In the genomic region with DNA sequence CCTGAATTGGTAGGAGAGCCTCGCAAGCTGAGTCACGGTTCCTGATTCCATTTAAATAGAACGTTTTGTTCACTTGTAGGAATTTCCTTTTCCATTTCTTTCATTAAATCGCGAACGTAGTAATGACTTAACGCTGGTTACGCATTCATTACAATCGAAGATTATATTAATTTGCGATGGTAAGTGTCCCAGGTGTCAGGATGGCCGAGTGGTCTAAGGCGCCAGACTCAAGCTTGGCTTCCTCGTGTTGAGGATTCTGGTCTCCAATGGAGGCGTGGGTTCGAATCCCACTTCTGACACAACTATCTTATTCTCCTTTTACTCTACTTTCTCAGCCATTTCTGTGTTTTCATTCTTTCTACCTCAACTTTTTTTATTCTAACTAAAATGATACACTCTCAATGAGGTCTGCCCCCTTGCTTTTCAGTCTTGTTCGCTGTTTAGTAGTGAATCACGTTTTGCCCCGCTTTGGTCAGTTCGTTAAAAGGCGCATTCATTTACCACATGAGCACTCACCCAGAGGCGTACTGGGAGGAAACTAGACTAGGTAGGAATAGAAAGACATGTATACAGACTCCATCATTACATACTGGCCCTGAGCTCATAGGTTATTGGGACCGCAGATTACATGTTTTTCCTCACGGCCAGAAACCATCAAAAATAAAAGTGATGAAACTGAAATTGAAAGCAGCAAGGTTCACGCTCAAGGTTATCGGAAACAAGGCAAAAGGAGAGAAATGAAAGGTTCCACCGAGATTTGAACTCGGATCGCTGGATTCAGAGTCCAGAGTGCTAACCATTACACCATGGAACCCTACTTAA, we compare ENCODE assay signal across 1 cellular context.
TF ChIP-seq lines count a peak whose summit lies in the region.

No MANE protein-coding gene starts in this region.

TF ChIP-seq in K562, 482 proteins besides CTCF, POLR2A, EP300 and RAD21 (continued from another document and continues in another):
- TF ChIP-seq, protein P1, sequence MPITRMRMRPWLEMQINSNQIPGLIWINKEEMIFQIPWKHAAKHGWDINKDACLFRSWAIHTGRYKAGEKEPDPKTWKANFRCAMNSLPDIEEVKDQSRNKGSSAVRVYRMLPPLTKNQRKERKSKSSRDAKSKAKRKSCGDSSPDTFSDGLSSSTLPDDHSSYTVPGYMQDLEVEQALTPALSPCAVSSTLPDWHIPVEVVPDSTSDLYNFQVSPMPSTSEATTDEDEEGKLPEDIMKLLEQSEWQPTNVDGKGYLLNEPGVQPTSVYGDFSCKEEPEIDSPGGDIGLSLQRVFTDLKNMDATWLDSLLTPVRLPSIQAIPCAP (CRISPR knock-in tag; IDR thresholded peaks at IDR 0.05; ENCODE audit: borderline replicate concordance), result peak; percentile 89; the same call in 1 of the 2 replicates
- TF ChIP-seq CEBPG (CRISPR knock-in tag; IDR thresholded peaks at IDR 0.05) (no peak; the same call in 1 of the 2 replicates), CEBPG (tag; conservative IDR thresholded peaks at IDR 0.05 in 1 of 2, IDR thresholded peaks at IDR 0.05 in 1 of 2) (peak; percentile 46 to 87; a peak in 3 of 4 replicates), ELF4 (CRISPR knock-in tag; IDR thresholded peaks at IDR 0.05) (no peak), ARHGAP35 (IDR thresholded peaks at IDR 0.05; ENCODE audit: partially characterized antibody) (no peak), RBM22 (IDR thresholded peaks at IDR 0.05; ENCODE audit: low read depth, low read length, poor library complexity, severe bottlenecking) (no peak), SOX6 (IDR thresholded peaks at IDR 0.05) (peak; percentile 62), NFYB (IDR thresholded peaks at IDR 0.05; ENCODE audit: extremely low read depth, insufficient read length) (no peak), ZNF239 (CRISPR knock-in tag; IDR thresholded peaks at IDR 0.05) (no peak), NCOA6 (IDR thresholded peaks at IDR 0.05) (no peak), CBX8 (IDR thresholded peaks at IDR 0.05; ENCODE audit: borderline replicate concordance, extremely low read depth, low read depth, low read length, poor library complexity, severe bottlenecking) (no peak), SMAD4 (CRISPR knock-in tag; conservative IDR thresholded peaks at IDR 0.05) (no peak; the same call in none of the 2 replicates), TCF7 (IDR thresholded peaks at IDR 0.05; ENCODE audit: borderline replicate concordance) (0 out of 2 replicates have a peak, but pooled peaks have one; percentile 76), NFE2 (IDR thresholded peaks at IDR 0.05; ENCODE audit: low read depth) (peak; percentile 41; the same call in 1 of the 2 replicates), ZNF384 (IDR thresholded peaks at IDR 0.05; ENCODE audit: low read depth, low read length) (peak; percentile 62; the same call in 1 of the 2 replicates), SMAD3 (CRISPR knock-in tag; conservative IDR thresholded peaks at IDR 0.05) (0 out of 2 replicates have a peak, but pooled peaks have one; percentile 1), CXXC5 (CRISPR knock-in tag; IDR thresholded peaks at IDR 0.05) (peak; percentile 66)
- TF ChIP-seq, protein P2, sequence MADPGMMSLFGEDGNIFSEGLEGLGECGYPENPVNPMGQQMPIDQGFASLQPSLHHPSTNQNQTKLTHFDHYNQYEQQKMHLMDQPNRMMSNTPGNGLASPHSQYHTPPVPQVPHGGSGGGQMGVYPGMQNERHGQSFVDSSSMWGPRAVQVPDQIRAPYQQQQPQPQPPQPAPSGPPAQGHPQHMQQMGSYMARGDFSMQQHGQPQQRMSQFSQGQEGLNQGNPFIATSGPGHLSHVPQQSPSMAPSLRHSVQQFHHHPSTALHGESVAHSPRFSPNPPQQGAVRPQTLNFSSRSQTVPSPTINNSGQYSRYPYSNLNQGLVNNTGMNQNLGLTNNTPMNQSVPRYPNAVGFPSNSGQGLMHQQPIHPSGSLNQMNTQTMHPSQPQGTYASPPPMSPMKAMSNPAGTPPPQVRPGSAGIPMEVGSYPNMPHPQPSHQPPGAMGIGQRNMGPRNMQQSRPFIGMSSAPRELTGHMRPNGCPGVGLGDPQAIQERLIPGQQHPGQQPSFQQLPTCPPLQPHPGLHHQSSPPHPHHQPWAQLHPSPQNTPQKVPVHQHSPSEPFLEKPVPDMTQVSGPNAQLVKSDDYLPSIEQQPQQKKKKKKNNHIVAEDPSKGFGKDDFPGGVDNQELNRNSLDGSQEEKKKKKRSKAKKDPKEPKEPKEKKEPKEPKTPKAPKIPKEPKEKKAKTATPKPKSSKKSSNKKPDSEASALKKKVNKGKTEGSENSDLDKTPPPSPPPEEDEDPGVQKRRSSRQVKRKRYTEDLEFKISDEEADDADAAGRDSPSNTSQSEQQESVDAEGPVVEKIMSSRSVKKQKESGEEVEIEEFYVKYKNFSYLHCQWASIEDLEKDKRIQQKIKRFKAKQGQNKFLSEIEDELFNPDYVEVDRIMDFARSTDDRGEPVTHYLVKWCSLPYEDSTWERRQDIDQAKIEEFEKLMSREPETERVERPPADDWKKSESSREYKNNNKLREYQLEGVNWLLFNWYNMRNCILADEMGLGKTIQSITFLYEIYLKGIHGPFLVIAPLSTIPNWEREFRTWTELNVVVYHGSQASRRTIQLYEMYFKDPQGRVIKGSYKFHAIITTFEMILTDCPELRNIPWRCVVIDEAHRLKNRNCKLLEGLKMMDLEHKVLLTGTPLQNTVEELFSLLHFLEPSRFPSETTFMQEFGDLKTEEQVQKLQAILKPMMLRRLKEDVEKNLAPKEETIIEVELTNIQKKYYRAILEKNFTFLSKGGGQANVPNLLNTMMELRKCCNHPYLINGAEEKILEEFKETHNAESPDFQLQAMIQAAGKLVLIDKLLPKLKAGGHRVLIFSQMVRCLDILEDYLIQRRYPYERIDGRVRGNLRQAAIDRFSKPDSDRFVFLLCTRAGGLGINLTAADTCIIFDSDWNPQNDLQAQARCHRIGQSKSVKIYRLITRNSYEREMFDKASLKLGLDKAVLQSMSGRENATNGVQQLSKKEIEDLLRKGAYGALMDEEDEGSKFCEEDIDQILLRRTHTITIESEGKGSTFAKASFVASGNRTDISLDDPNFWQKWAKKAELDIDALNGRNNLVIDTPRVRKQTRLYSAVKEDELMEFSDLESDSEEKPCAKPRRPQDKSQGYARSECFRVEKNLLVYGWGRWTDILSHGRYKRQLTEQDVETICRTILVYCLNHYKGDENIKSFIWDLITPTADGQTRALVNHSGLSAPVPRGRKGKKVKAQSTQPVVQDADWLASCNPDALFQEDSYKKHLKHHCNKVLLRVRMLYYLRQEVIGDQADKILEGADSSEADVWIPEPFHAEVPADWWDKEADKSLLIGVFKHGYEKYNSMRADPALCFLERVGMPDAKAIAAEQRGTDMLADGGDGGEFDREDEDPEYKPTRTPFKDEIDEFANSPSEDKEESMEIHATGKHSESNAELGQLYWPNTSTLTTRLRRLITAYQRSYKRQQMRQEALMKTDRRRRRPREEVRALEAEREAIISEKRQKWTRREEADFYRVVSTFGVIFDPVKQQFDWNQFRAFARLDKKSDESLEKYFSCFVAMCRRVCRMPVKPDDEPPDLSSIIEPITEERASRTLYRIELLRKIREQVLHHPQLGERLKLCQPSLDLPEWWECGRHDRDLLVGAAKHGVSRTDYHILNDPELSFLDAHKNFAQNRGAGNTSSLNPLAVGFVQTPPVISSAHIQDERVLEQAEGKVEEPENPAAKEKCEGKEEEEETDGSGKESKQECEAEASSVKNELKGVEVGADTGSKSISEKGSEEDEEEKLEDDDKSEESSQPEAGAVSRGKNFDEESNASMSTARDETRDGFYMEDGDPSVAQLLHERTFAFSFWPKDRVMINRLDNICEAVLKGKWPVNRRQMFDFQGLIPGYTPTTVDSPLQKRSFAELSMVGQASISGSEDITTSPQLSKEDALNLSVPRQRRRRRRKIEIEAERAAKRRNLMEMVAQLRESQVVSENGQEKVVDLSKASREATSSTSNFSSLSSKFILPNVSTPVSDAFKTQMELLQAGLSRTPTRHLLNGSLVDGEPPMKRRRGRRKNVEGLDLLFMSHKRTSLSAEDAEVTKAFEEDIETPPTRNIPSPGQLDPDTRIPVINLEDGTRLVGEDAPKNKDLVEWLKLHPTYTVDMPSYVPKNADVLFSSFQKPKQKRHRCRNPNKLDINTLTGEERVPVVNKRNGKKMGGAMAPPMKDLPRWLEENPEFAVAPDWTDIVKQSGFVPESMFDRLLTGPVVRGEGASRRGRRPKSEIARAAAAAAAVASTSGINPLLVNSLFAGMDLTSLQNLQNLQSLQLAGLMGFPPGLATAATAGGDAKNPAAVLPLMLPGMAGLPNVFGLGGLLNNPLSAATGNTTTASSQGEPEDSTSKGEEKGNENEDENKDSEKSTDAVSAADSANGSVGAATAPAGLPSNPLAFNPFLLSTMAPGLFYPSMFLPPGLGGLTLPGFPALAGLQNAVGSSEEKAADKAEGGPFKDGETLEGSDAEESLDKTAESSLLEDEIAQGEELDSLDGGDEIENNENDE (IDR thresholded peaks at IDR 0.05; ENCODE audit: low read depth, low read length), result no peak
- TF ChIP-seq, protein P3, sequence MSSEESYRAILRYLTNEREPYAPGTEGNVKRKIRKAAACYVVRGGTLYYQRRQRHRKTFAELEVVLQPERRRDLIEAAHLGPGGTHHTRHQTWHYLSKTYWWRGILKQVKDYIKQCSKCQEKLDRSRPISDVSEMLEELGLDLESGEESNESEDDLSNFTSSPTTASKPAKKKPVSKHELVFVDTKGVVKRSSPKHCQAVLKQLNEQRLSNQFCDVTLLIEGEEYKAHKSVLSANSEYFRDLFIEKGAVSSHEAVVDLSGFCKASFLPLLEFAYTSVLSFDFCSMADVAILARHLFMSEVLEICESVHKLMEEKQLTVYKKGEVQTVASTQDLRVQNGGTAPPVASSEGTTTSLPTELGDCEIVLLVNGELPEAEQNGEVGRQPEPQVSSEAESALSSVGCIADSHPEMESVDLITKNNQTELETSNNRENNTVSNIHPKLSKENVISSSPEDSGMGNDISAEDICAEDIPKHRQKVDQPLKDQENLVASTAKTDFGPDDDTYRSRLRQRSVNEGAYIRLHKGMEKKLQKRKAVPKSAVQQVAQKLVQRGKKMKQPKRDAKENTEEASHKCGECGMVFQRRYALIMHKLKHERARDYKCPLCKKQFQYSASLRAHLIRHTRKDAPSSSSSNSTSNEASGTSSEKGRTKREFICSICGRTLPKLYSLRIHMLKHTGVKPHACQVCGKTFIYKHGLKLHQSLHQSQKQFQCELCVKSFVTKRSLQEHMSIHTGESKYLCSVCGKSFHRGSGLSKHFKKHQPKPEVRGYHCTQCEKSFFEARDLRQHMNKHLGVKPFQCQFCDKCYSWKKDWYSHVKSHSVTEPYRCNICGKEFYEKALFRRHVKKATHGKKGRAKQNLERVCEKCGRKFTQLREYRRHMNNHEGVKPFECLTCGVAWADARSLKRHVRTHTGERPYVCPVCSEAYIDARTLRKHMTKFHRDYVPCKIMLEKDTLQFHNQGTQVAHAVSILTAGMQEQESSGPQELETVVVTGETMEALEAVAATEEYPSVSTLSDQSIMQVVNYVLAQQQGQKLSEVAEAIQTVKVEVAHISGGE (CRISPR knock-in tag; IDR thresholded peaks at IDR 0.05), result peak in 1 of 3 experiments; percentile 62; a peak in 2 of 6 replicates
- TF ChIP-seq, protein P4, sequence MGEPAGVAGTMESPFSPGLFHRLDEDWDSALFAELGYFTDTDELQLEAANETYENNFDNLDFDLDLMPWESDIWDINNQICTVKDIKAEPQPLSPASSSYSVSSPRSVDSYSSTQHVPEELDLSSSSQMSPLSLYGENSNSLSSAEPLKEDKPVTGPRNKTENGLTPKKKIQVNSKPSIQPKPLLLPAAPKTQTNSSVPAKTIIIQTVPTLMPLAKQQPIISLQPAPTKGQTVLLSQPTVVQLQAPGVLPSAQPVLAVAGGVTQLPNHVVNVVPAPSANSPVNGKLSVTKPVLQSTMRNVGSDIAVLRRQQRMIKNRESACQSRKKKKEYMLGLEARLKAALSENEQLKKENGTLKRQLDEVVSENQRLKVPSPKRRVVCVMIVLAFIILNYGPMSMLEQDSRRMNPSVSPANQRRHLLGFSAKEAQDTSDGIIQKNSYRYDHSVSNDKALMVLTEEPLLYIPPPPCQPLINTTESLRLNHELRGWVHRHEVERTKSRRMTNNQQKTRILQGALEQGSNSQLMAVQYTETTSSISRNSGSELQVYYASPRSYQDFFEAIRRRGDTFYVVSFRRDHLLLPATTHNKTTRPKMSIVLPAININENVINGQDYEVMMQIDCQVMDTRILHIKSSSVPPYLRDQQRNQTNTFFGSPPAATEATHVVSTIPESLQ (CRISPR knock-in tag; IDR thresholded peaks at IDR 0.05), result peak; percentile 85
- TF ChIP-seq, protein P5, sequence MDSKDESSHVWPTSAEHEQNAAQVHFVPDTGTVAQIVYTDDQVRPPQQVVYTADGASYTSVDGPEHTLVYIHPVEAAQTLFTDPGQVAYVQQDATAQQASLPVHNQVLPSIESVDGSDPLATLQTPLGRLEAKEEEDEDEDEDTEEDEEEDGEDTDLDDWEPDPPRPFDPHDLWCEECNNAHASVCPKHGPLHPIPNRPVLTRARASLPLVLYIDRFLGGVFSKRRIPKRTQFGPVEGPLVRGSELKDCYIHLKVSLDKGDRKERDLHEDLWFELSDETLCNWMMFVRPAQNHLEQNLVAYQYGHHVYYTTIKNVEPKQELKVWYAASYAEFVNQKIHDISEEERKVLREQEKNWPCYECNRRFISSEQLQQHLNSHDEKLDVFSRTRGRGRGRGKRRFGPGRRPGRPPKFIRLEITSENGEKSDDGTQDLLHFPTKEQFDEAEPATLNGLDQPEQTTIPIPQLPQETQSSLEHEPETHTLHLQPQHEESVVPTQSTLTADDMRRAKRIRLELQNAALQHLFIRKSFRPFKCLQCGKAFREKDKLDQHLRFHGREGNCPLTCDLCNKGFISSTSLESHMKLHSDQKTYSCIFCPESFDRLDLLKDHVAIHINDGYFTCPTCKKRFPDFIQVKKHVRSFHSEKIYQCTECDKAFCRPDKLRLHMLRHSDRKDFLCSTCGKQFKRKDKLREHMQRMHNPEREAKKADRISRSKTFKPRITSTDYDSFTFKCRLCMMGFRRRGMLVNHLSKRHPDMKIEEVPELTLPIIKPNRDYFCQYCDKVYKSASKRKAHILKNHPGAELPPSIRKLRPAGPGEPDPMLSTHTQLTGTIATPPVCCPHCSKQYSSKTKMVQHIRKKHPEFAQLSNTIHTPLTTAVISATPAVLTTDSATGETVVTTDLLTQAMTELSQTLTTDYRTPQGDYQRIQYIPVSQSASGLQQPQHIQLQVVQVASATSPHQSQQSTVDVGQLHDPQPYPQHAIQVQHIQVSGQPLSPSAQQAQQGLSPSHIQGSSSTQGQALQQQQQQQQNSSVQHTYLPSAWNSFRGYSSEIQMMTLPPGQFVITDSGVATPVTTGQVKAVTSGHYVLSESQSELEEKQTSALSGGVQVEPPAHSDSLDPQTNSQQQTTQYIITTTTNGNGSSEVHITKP (IDR thresholded peaks at IDR 0.05; ENCODE audit: partially characterized antibody), result peak; percentile 61
